14 cellular contexts compared by ENCODE assay signal in genomic region chr10:58982470-58983239, GRCh38.
A peak's percentile ranks its signal among the peaks of the same experiment; 100 is the strongest.
DNase-seq lines count a peak whose midpoint lies in the region; FAIRE-seq and TF ChIP-seq lines count a peak whose summit lies in the region.
"Had no signal": no experiment of that assay in that cellular context is flagged by ENCODE, and none has a peak within 500 bp of the region (broad histone marks: within the 10 kb centered on the region; RNA-seq: fewer than 3 reads in every experiment).

No MANE protein-coding gene starts in this region.

- H3K23me2 ChIP-seq in H1 (ENCODE audit: low read depth, low read length): no peaks in the 10 kb centered on the region; the same call in 1 of the 2 replicates

- no peak overlapping the region for H4K91ac ChIP-seq in H1 (replicated peaks; ENCODE audit: insufficient read length, low read length)

- no peak for TF ChIP-seq POLR2A in H1 (IDR thresholded peaks at IDR 0.05; ENCODE audit: control extremely low read depth in 1 of 2, low read depth in 2 of 2, low read length in 2 of 2)
- no peak for TF ChIP-seq POLR2A in uterus (IDR thresholded peaks at IDR 0.05)

- peak overlapping the region; percentile 11; the same call in 1 of the 2 replicates for H2AK5ac ChIP-seq in H1 (ENCODE audit: low read depth, low read length)

- no peak overlapping the region for H3K9ac ChIP-seq in HUES48 (ENCODE audit: low read depth, low read length)
- H3K9ac ChIP-seq in H1 (replicated peaks in 1 of 4; ENCODE audit: extremely low read depth in 1 of 4, low read depth in 3 of 4, low read length in 3 of 4): no peak overlapping the region

- H2BK120ac ChIP-seq in H1 (replicated peaks; ENCODE audit: low read depth, low read length): no peak overlapping the region

- no peak for FAIRE-seq in H1 (lab: Jason Lieb, UNC)

- H3K9me3 ChIP-seq in HUES48 (ENCODE audit: control insufficient read depth, insufficient read depth, low read length): no peaks in the 10 kb centered on the region
- no peaks in the 10 kb centered on the region for H3K9me3 ChIP-seq in H1 (ENCODE audit: insufficient read depth in 2 of 2, low read depth in 1 of 2, low read length in 1 of 2)
- H3K9me3 ChIP-seq in uterus: no peaks in the 10 kb centered on the region
- H3K9me3 ChIP-seq: SJSA1 had no signal

- no peaks in the 10 kb centered on the region for H4K20me1 ChIP-seq in H1 (replicated peaks in 1 of 2; ENCODE audit: control insufficient read depth in 1 of 2, insufficient read depth in 2 of 2, low read length in 2 of 2)

- no peaks in the 10 kb centered on the region for H3K27me3 Mint-ChIP-seq in neural crest cell (ENCODE audit: low read depth)

- 94% methylated on average over 3 of the region's 3 CpGs; no CpG with 5 or more reads in 1 of the 2 experiments for WGBS in H1 (ENCODE audit: extremely low coverage in 1 of 2, insufficient coverage in 1 of 2, insufficient read length in 1 of 2, insufficient replicate concordance in 2 of 2, low coverage in 1 of 2, low lambda C conversion rate in 2 of 2, missing lambda C conversion rate in 1 of 2), 2 experiments

- H3K4me1 Mint-ChIP-seq in neural crest cell: peaks cover 45% of the 10 kb centered on the region

- POLR2A ChIA-PET in H1 (lab: Charles Lee; ENCODE audit: partially characterized antibody): interaction anchor here (0.9 to 2.3 kb wide), 4 partner anchors 12 to 19 kb away, joined by 3 to 7 read pairs (median 3); no protein-coding TSS in a partner anchor

- H3K4me3 ChIP-seq in HUES48 (ENCODE audit: low read depth, low read length) (no peak overlapping the region), H1 (ENCODE audit: extremely low read depth in 1 of 4, insufficient read depth in 2 of 4, low read depth in 3 of 4, low read length in 4 of 4) (no peak overlapping the region), uterus (no peak overlapping the region)
- H3K4me3 ChIP-seq: SJSA1 had no signal

- no peak overlapping the region for H2AFZ ChIP-seq in H1 (ENCODE audit: low read length)

- H3K36me3 Mint-ChIP-seq in neural crest cell (ENCODE audit: low read depth): no peaks in the 10 kb centered on the region
- H3K36me3 Mint-ChIP-seq: CD8-positive, alpha-beta T cell had no signal

- H3K27me3 ChIP-seq in HUES48 (ENCODE audit: control insufficient read depth, insufficient read depth, low read length) (no peaks in the 10 kb centered on the region), H1 (replicated peaks in 1 of 4; ENCODE audit: control insufficient read depth in 3 of 4, extremely low read depth in 1 of 4, insufficient read depth in 3 of 4, low read length in 3 of 4) (no peaks in the 10 kb centered on the region), uterus (no peaks in the 10 kb centered on the region)
- H3K27me3 ChIP-seq: SJSA1 had no signal

- H2BK15ac ChIP-seq in H1 (ENCODE audit: low read length): no peak overlapping the region

- H3K9me3 Mint-ChIP-seq in neural crest cell: no peaks in the 10 kb centered on the region
- H3K9me3 Mint-ChIP-seq: CD8-positive, alpha-beta T cell had no signal

- H3K18ac ChIP-seq in H1 (ENCODE audit: extremely low read depth, low read length): no peak overlapping the region

- H3K79me2 ChIP-seq in H1 (ENCODE audit: control insufficient read depth in 1 of 2, insufficient read depth in 2 of 2, low read length in 2 of 2): no peaks in the 10 kb centered on the region

- intact Hi-C loops in uterus (cut with DNase I; ENCODE audit: low total_unique reads): no loop called here

- no peaks in the 10 kb centered on the region for H3K36me3 ChIP-seq in HUES48 (ENCODE audit: control insufficient read depth, insufficient read depth, low read length)
- no peaks in the 10 kb centered on the region for H3K36me3 ChIP-seq in H1 (ENCODE audit: control insufficient read depth in 2 of 4, insufficient read depth in 4 of 4, low read length in 3 of 4)
- no peaks in the 10 kb centered on the region for H3K36me3 ChIP-seq in uterus
- H3K36me3 ChIP-seq: SJSA1 had no signal

- no peak overlapping the region for H3K4me3 Mint-ChIP-seq in neural crest cell
- H3K4me3 Mint-ChIP-seq: CD8-positive, alpha-beta T cell had no signal

- H3K4me1 ChIP-seq in HUES48 (ENCODE audit: control insufficient read depth, insufficient read depth, low read length) (peaks cover 35% of the 10 kb centered on the region), H1 (replicated peaks in 1 of 4; ENCODE audit: control insufficient read depth in 3 of 4, insufficient read depth in 4 of 4, low read length in 3 of 4) (peaks cover 0 to 12% (median 8%) of the 10 kb centered on the region in 4 experiments; a peak in 5 of 7 replicates), uterus (no peaks in the 10 kb centered on the region)
- H3K4me1 ChIP-seq: SJSA1 had no signal

- H3K27ac Mint-ChIP-seq in neural crest cell (ENCODE audit: unreplicated experiment): peak overlapping the region; percentile 41
- H3K27ac Mint-ChIP-seq: CD8-positive, alpha-beta T cell had no signal

- no peak overlapping the region for H4K8ac ChIP-seq in H1 (ENCODE audit: extremely low read depth, insufficient read depth, low read length)

- no peak overlapping the region for H2BK20ac ChIP-seq in H1 (ENCODE audit: low read length)

- H2BK5ac ChIP-seq in H1 (ENCODE audit: low read depth, low read length): no peak overlapping the region

- TF ChIP-seq RAD21 in H1 (IDR thresholded peaks at IDR 0.05 in 1 of 2, conservative IDR thresholded peaks at IDR 0.05 in 1 of 2; ENCODE audit: low read depth in 2 of 2, low read length in 2 of 2): no peak

- TF ChIP-seq CTCF in H1 (IDR thresholded peaks at IDR 0.05; ENCODE audit: control extremely low read depth in 1 of 3, insufficient read depth in 1 of 3, low read depth in 1 of 3, low read length in 3 of 3) (no peak), neural crest cell (conservative IDR thresholded peaks at IDR 0.05) (no peak), uterus (IDR thresholded peaks at IDR 0.05) (no peak)

- no peak overlapping the region for H3K14ac ChIP-seq in H1 (ENCODE audit: insufficient read length)

- H3K79me1 ChIP-seq in H1 (ENCODE audit: low read depth, low read length): no peaks in the 10 kb centered on the region

- H3K4me2 ChIP-seq in H1 (ENCODE audit: insufficient read depth in 1 of 2, low read depth in 2 of 2, low read length in 2 of 2): no peak overlapping the region

- peak overlapping the region; percentile 45; the same call in 1 of the 2 replicates for H2BK12ac ChIP-seq in H1 (ENCODE audit: low read depth, low read length)

- CTCF ChIA-PET in H1 (lab: Charles Lee; ENCODE audit: partially characterized antibody): interaction anchor here (0.7 to 1.2 kb wide), 4 partner anchors 14 to 31 kb away, joined by 3 to 5 read pairs (median 4); no protein-coding TSS in a partner anchor

- H3K27ac ChIP-seq in HUES48 (ENCODE audit: low read depth, low read length) (peak overlapping the region; percentile 77), H1 (ENCODE audit: low read depth, low read length) (no peak overlapping the region), uterus (no peak overlapping the region)
- H3K27ac ChIP-seq: SJSA1 had no signal

- H3K56ac ChIP-seq in H1 (replicated peaks; ENCODE audit: insufficient read length, low read depth, low read length): no peak overlapping the region

- H4K5ac ChIP-seq in H1 (ENCODE audit: insufficient read length, low read depth, low read length): no peak overlapping the region

- H3K23ac ChIP-seq in H1 (ENCODE audit: insufficient read length): no peak overlapping the region

- no peak for TF ChIP-seq EP300 in H1 (IDR thresholded peaks at IDR 0.05; ENCODE audit: borderline replicate concordance in 1 of 2, low read depth in 2 of 2, low read length in 2 of 2)

- DNase-seq in D341Med (ENCODE audit: low spot score) (peak; percentile 53), H1 (ENCODE audit: low read depth in 1 of 2, low spot score in 2 of 2) (no peak), neural crest cell (ENCODE audit: low read depth, low spot score) (no peak), kidney tubule cell (ENCODE audit: low spot score) (no peak), NCI-H187 treated with DMSO at 0.1 percent for 48 hours (lab: John Stamatoyannopoulos, UW) (no peak), uterus (no peak)
- DNase-seq in activated effector memory CD4-positive, alpha-beta T cell treated with anti-CD3 and anti-CD28 coated beads, Interleukin-2, amount 50 U/mL, for 16 hours: no peak
- DNase-seq: CD8-positive, alpha-beta T cell; HCEC 1CT; NCI-H1436 treated with DMSO at 0.1 percent for 48 hours; NCI-H345; PC-3 had no signal

- H3K4ac ChIP-seq in H1 (replicated peaks; ENCODE audit: insufficient read length, low read depth, low read length): no peak overlapping the region

TF ChIP-seq in H1, 55 proteins besides CTCF, POLR2A, EP300 and RAD21:
- TF ChIP-seq SP4 (IDR thresholded peaks at IDR 0.05; ENCODE audit: low read length): no peak
- no peak for TF ChIP-seq SP2 (IDR thresholded peaks at IDR 0.05; ENCODE audit: low read length)
- TF ChIP-seq EGR1 (IDR thresholded peaks at IDR 0.05; ENCODE audit: borderline replicate concordance, low read depth, low read length): no peak
- no peak for TF ChIP-seq CHD2 (IDR thresholded peaks at IDR 0.05; ENCODE audit: low read length)
- no peak for TF ChIP-seq ATF2 (IDR thresholded peaks at IDR 0.05; ENCODE audit: low read length)
- no peak for TF ChIP-seq KDM5A (IDR thresholded peaks at IDR 0.05; ENCODE audit: low read length)
- no peak for TF ChIP-seq HDAC6 (IDR thresholded peaks at IDR 0.05; ENCODE audit: low read depth, low read length)
- TF ChIP-seq CBX5 (IDR thresholded peaks at IDR 0.05; ENCODE audit: low read depth, low read length): no peak
- TF ChIP-seq CTBP2 (IDR thresholded peaks at IDR 0.05; ENCODE audit: borderline replicate concordance, insufficient read depth, insufficient read length, low read length): no peak
- no peak for TF ChIP-seq RNF2 (IDR thresholded peaks at IDR 0.05; ENCODE audit: borderline replicate concordance, low read depth, low read length, missing control alignments, poor library complexity, severe bottlenecking)
- TF ChIP-seq JUND (IDR thresholded peaks at IDR 0.05; ENCODE audit: low read length): no peak
- no peak for TF ChIP-seq POLR2AphosphoS5 (IDR thresholded peaks at IDR 0.05; ENCODE audit: low read depth, low read length)
